In genomic region chr2:31239842-31240198, GRCh38 we compare ENCODE assay signal across 10 cellular contexts. TPM values are rescaled to one million over a fixed set of nuclear protein-coding genes. Genes with fewer than 3 reads are reported as not detected.
A peak's percentile ranks its signal among the peaks of the same experiment; 100 is the strongest.
DNase-seq lines count a peak whose midpoint lies in the region; ATAC-seq, FAIRE-seq and TF ChIP-seq lines count a peak whose summit lies in the region.
"Had no signal": no experiment of that assay in that cellular context is flagged by ENCODE, and none has a peak within 500 bp of the region (broad histone marks: within the 10 kb centered on the region; RNA-seq: fewer than 3 reads in every experiment).

No MANE protein-coding gene starts in this region.

- H2BK5ac ChIP-seq in mesendoderm (ENCODE audit: low read length): no peak overlapping the region

- no peak overlapping the region for H2AK5ac ChIP-seq in mesendoderm (ENCODE audit: low read length)

- H4K5ac ChIP-seq in mesendoderm (ENCODE audit: low read length): no peak overlapping the region

- no peak overlapping the region for H3K18ac ChIP-seq in mesendoderm (ENCODE audit: low read length)

- H3K4me1 ChIP-seq in mesendoderm (ENCODE audit: control insufficient read depth, low read depth, low read length): peaks cover under 1% of the 10 kb centered on the region

- no peak overlapping the region for H2BK15ac ChIP-seq in mesendoderm (replicated peaks; ENCODE audit: low read depth)

- no peak for FAIRE-seq in RCC 7860 (lab: Jason Lieb, UNC)

- H3K36me3 ChIP-seq in mesendoderm (ENCODE audit: control insufficient read depth, insufficient read depth, low read length): peaks cover 2% of the 10 kb centered on the region

- no CpG with 5 or more reads among the region's 14 CpGs for WGBS in mesendoderm (ENCODE audit: extremely low coverage, insufficient coverage, low lambda C conversion rate)

- no peak overlapping the region for H3K9ac ChIP-seq in mesendoderm (ENCODE audit: low read length)

- no peak for TF ChIP-seq CTCF in fibroblast of mammary gland (conservative IDR thresholded peaks at IDR 0.05; ENCODE audit: control insufficient read depth, insufficient read depth, low read depth, low read length)

- no peak for ATAC-seq in HG03097 (IDR thresholded peaks at IDR 0.05; ENCODE audit: low FRiP score, unreplicated experiment)

- no peak overlapping the region for H3K27ac ChIP-seq in mesendoderm (ENCODE audit: low read depth, low read length)
- H3K27ac ChIP-seq in temporal lobe (ENCODE audit: low read depth, low read length): peak overlapping the region; percentile 72

- no peak overlapping the region for H3K4me3 ChIP-seq in fibroblast of mammary gland (ENCODE audit: control insufficient read depth, low read depth, low read length)
- H3K4me3 ChIP-seq in mesendoderm (ENCODE audit: low read length): no peak overlapping the region

- peaks cover 6% of the 10 kb centered on the region for H3K79me1 ChIP-seq in mesendoderm (ENCODE audit: low read length)

- H3K56ac ChIP-seq in mesendoderm (ENCODE audit: low read length): peak overlapping the region; percentile 64

- no peak overlapping the region for H4K8ac ChIP-seq in mesendoderm (ENCODE audit: low read depth, low read length)

- H3K4me2 ChIP-seq in mesendoderm (ENCODE audit: low read length): no peak overlapping the region

- DNase-seq in M059J (ENCODE audit: low read depth): peak; percentile 24
- DNase-seq in fibroblast of mammary gland (ENCODE audit: low read depth): peak; percentile 66
- DNase-seq in mesendoderm: no peak
- no peak for DNase-seq in SK-N-DZ (ENCODE audit: low spot score)
- DNase-seq in RCC 7860 (ENCODE audit: low spot score): no peak
- no peak for DNase-seq in T1000 (lab: John Stamatoyannopoulos, UW)
- DNase-seq: MV-4-11; stimulated activated CD4-positive, alpha-beta T cell treated with anti-CD3 and anti-CD28 coated beads, Interleukin-2, amount 100 ng/mL, for 24 hours had no signal

- peaks cover 1% of the 10 kb centered on the region for H3K79me2 ChIP-seq in mesendoderm (ENCODE audit: control insufficient read depth, insufficient read depth, low read length)

- no peak overlapping the region for H3K4ac ChIP-seq in mesendoderm (ENCODE audit: low read depth, low read length)

- no peak overlapping the region for H2BK120ac ChIP-seq in mesendoderm (ENCODE audit: low read depth, low read length)

- no peaks in the 10 kb centered on the region for H3K27me3 ChIP-seq in mesendoderm (ENCODE audit: insufficient read depth, low read length, poor library complexity)

- H3K23ac ChIP-seq in mesendoderm (ENCODE audit: low read length): no peak overlapping the region

RNA-seq across cellular contexts. Expression of gene EHD3, which starts 5.9 kb away (rescaled TPM):
- 9.8 and 19.2 TPM in 2 replicates for total RNA-seq in M059J (2014; rRNA removed; shearing (Covaris generic))
- polyA plus RNA-seq in mesendoderm (2013, experiment 1 of 2): 8.2 TPM
- 8.7 TPM for polyA plus RNA-seq in mesendoderm (2013, experiment 2 of 2)
- total RNA-seq in temporal lobe: 7.1 TPM
- polyA plus RNA-seq in SK-N-DZ (2014; cell fraction: cytosol; rRNA removed): 2.8 and 4.0 TPM in 2 replicates
- polyA plus RNA-seq in SK-N-DZ (2014; cell fraction: nucleus; rRNA removed): 1.3 and 2.2 TPM in 2 replicates

RNA-seq across cellular contexts. Expression of gene CAPN14, which starts 22.5 kb away (rescaled TPM):
- 0.30 and 1.0 TPM in 2 replicates for total RNA-seq in M059J (2014; rRNA removed; shearing (Covaris generic))
- 0.10 TPM for polyA plus RNA-seq in mesendoderm (2013, experiment 1 of 2)
- 0.07 TPM for polyA plus RNA-seq in mesendoderm (2013, experiment 2 of 2)
- 0.98 TPM for total RNA-seq in temporal lobe
- polyA plus RNA-seq in SK-N-DZ (2014; cell fraction: cytosol; rRNA removed): 0.10 TPM in 1 of 2 replicates, not detected in the other
- polyA plus RNA-seq in SK-N-DZ (2014; cell fraction: nucleus; rRNA removed): 0.13 and 0.62 TPM in 2 replicates

Comparison
In these comparisons a context has a peak if more than half of its experiments do, and no peak if none do; other contexts are left out.
1. DNase-seq: peak in M059J (single experiment) and fibroblast of mammary gland (single experiment); none in mesendoderm (single experiment), SK-N-DZ (single experiment), RCC 7860 (single experiment) and T1000 (single experiment).